9 cellular contexts compared by ENCODE assay signal in genomic region chr10:77636967-77637473, GRCh38. TPM values are rescaled to one million over a fixed set of nuclear protein-coding genes. Genes with fewer than 3 reads are reported as not detected.
DNase-seq lines count a peak whose midpoint lies in the region; ATAC-seq and TF ChIP-seq lines count a peak whose summit lies in the region.
"Had no signal": no experiment of that assay in that cellular context is flagged by ENCODE, and none has a peak within 500 bp of the region (broad histone marks: within the 10 kb centered on the region; RNA-seq: fewer than 3 reads in every experiment).

No MANE protein-coding gene starts in this region.

- H3K79me2 ChIP-seq in MM.1S (ENCODE audit: low read length) = no peaks in the 10 kb centered on the region
- H3K79me2 ChIP-seq in neural cell (replicated peaks; ENCODE audit: insufficient read depth, low read length) = peaks cover 31% of the 10 kb centered on the region

- H4K20me1 ChIP-seq in BLaER1 (peaks cover 25% of the 10 kb centered on the region; the same call in 1 of the 2 replicates), MM.1S (ENCODE audit: insufficient read depth, low read length) (no peaks in the 10 kb centered on the region), neural cell (ENCODE audit: insufficient read depth) (no peaks in the 10 kb centered on the region)

- no peak for ATAC-seq in GM21515 (IDR thresholded peaks at IDR 0.05; ENCODE audit: unreplicated experiment)

- H3K9ac ChIP-seq in BLaER1 = no peak overlapping the region
- H3K9ac ChIP-seq in MM.1S (ENCODE audit: low read length) = no peak overlapping the region
- H3K9ac ChIP-seq in endocrine pancreas (ENCODE audit: control insufficient read depth, insufficient read depth, low read length) = peak overlapping the region; percentile 94
- peak overlapping the region; percentile 96 for H3K9ac ChIP-seq in neural cell (ENCODE audit: low read length)

- H2AFZ ChIP-seq in MM.1S (ENCODE audit: low read length) (peak overlapping the region; percentile 45; the same call in 1 of the 2 replicates), neural cell (ENCODE audit: low read depth, low read length) (peak overlapping the region; percentile 69)

- no peak overlapping the region for H3K27ac ChIP-seq in BLaER1
- H3K27ac ChIP-seq in MM.1S (ENCODE audit: low read length) = no peak overlapping the region
- peak overlapping the region; percentile 84 for H3K27ac ChIP-seq in neural cell (ENCODE audit: low read length)

- TF ChIP-seq CTCF in MM.1S (IDR thresholded peaks at IDR 0.05; ENCODE audit: low read length) (no peak), neural cell (IDR thresholded peaks at IDR 0.05; ENCODE audit: poor library complexity, severe bottlenecking) (no peak)

- no peak for TF ChIP-seq RAD21 in neural cell (conservative IDR thresholded peaks at IDR 0.05)

- H3K4me1 ChIP-seq in BLaER1 (peaks cover 28% of the 10 kb centered on the region), MM.1S (ENCODE audit: low read length) (peaks cover 13% of the 10 kb centered on the region; the same call in 1 of the 2 replicates), endocrine pancreas (ENCODE audit: control insufficient read depth, insufficient read depth, low read length) (peaks cover 6% of the 10 kb centered on the region)

- TF ChIP-seq EP300 in neural cell (conservative IDR thresholded peaks at IDR 0.05; ENCODE audit: poor library complexity, severe bottlenecking) = no peak

- no peak for DNase-seq in MM.1S
- DNase-seq in RPMI8226 = no peak
- no peak for DNase-seq in mesenteric fat pad (ENCODE audit: low spot score)
- no peak for DNase-seq in activated CD4-positive, alpha-beta T cell treated with anti-CD3 and anti-CD28 coated beads, Interleukin-2, amount 50 U/mL, for 48 hours
- DNase-seq: activated CD4-positive, alpha-beta T cell treated with anti-CD3 and anti-CD28 coated beads, Interleukin-2, amount 10 ng/mL, durations not matched to agents 7 days and 5 days had no signal

- peaks cover 84% of the 10 kb centered on the region for H3K27me3 ChIP-seq in BLaER1
- H3K27me3 ChIP-seq in MM.1S (replicated peaks; ENCODE audit: insufficient read depth, low read length) = peaks cover 54% of the 10 kb centered on the region
- no peaks in the 10 kb centered on the region for H3K27me3 ChIP-seq in endocrine pancreas (ENCODE audit: control insufficient read depth, insufficient read depth, low read length)
- H3K27me3 ChIP-seq in neural cell (ENCODE audit: insufficient read depth, low read depth, low read length) = peaks cover 35% of the 10 kb centered on the region

- H3K9me3 ChIP-seq in BLaER1 = no peaks in the 10 kb centered on the region
- H3K9me3 ChIP-seq in MM.1S (replicated peaks; ENCODE audit: insufficient read depth, low read length) = no peaks in the 10 kb centered on the region
- H3K9me3 ChIP-seq in endocrine pancreas (ENCODE audit: control insufficient read depth, low read length) = no peaks in the 10 kb centered on the region
- H3K9me3 ChIP-seq in neural cell (ENCODE audit: low read length) = no peaks in the 10 kb centered on the region

- peak overlapping the region; percentile 98 for H3K4me2 ChIP-seq in BLaER1
- H3K4me2 ChIP-seq in MM.1S (ENCODE audit: low read depth, low read length) = peak overlapping the region; percentile 92; the same call in 1 of the 2 replicates
- H3K4me2 ChIP-seq in neural cell (ENCODE audit: low read length) = peak overlapping the region; percentile 87

- H3K9me2 ChIP-seq in MM.1S (replicated peaks; ENCODE audit: insufficient read depth, low read length) (no peaks in the 10 kb centered on the region), neural cell (ENCODE audit: insufficient read depth, low read length) (no peaks in the 10 kb centered on the region)

- no peaks in the 10 kb centered on the region for H3K36me3 ChIP-seq in BLaER1
- no peaks in the 10 kb centered on the region for H3K36me3 ChIP-seq in MM.1S (replicated peaks; ENCODE audit: insufficient read depth, low read length)
- H3K36me3 ChIP-seq in endocrine pancreas (ENCODE audit: control insufficient read depth, insufficient read depth, low read length) = no peaks in the 10 kb centered on the region
- peaks cover 5% of the 10 kb centered on the region for H3K36me3 ChIP-seq in neural cell (ENCODE audit: insufficient read depth, low read length)

- peak overlapping the region; percentile 79 for H3K4me3 ChIP-seq in BLaER1
- H3K4me3 ChIP-seq in MM.1S (ENCODE audit: low read length) = peak overlapping the region; percentile 47
- no peak overlapping the region for H3K4me3 ChIP-seq in endocrine pancreas (ENCODE audit: control insufficient read depth, insufficient read depth, low read length)
- peak overlapping the region; percentile 99 for H3K4me3 ChIP-seq in neural cell (ENCODE audit: low read length)

- H3F3A ChIP-seq in MM.1S (ENCODE audit: insufficient read depth, low read length) (no peaks in the 10 kb centered on the region), neural cell (ENCODE audit: insufficient read depth, low read length, poor library complexity, severe bottlenecking) (peaks cover 3% of the 10 kb centered on the region)

TF ChIP-seq in neural cell, 6 proteins besides CTCF, POLR2A, EP300 and RAD21:
- TF ChIP-seq EZH2 (IDR thresholded peaks at IDR 0.05; ENCODE audit: borderline replicate concordance, insufficient read depth, low read length, poor library complexity, severe bottlenecking) (no peak), SMC3 (conservative IDR thresholded peaks at IDR 0.05; ENCODE audit: poor library complexity) (no peak), MXI1 (conservative IDR thresholded peaks at IDR 0.05; ENCODE audit: poor library complexity, severe bottlenecking) (peak; percentile 76), REST (IDR thresholded peaks at IDR 0.05; ENCODE audit: borderline replicate concordance) (peak; percentile 36), TAF1 (IDR thresholded peaks at IDR 0.05; ENCODE audit: low read depth) (no peak), POLR2AphosphoS5 (IDR thresholded peaks at IDR 0.05) (peak; percentile 7)

RNA-seq across cellular contexts. Expression of gene KCNMA1, which starts 0.6 kb away (rescaled TPM):
- 60.8 and 62.4 TPM in 2 replicates for polyA plus RNA-seq in neural cell
- 133 and 171 TPM in 2 replicates for polyA minus RNA-seq in neural cell
- 20.6 TPM for total RNA-seq in mesenteric fat pad
- total RNA-seq: activated CD4-positive, alpha-beta T cell treated with anti-CD3 and anti-CD28 coated beads, Interleukin-2, amount 10 ng/mL, durations not matched to agents 7 days and 5 days had no signal

Comparison
In these comparisons a context has a peak if more than half of its experiments do, and no peak if none do; other contexts are left out.
1. H3K9ac ChIP-seq: peak in endocrine pancreas (single experiment) and neural cell (single experiment); none in BLaER1 (single experiment) and MM.1S (single experiment).
2. Peak in every context shown above with its lines, with median percentiles within 50 percentile points of each other: H3K4me2 ChIP-seq.